Comparison of ENCODE assay signal across 16 cellular contexts in genomic region chr3:134598813-134599563, GRCh38. TPM values are rescaled to one million over a fixed set of nuclear protein-coding genes. Genes with fewer than 3 reads are reported as not detected.
"Had no signal": no experiment of that assay in that cellular context is flagged by ENCODE, and none has a peak within 500 bp of the region (broad histone marks: within the 10 kb centered on the region; RNA-seq: fewer than 3 reads in every experiment).

No MANE protein-coding gene starts in this region.

- H3K36me3 Mint-ChIP-seq: activated naive CD4-positive, alpha-beta T cell treated with anti-CD3 and anti-CD28 coated beads, Interleukin-2, amount 50 U/mL, for 72 hours; naive B cell; WTC11 had no signal

- H3K4me3 ChIP-seq: heart left ventricle, transverse colon had no signal

- H3K9me3 Mint-ChIP-seq: activated naive CD4-positive, alpha-beta T cell treated with anti-CD3 and anti-CD28 coated beads, Interleukin-2, amount 50 U/mL, for 72 hours; naive B cell; T-helper 1 cell treated with Interleukin-12 subunit alpha and Interleukin-12 subunit beta and Interleukin-4 antibody, amounts not matched to agents 30 μg/mL and 1 μg/mL, for 36 hours; WTC11 had no signal

- DNase-seq: activated CD4-positive, alpha-beta T cell treated with anti-CD3 and anti-CD28 coated beads, Interleukin-2, amount 50 U/mL, for 1 hour; activated T-cell treated with anti-CD3 and anti-CD28 coated beads for 4 hours; foreskin melanocyte; heart left ventricle; kidney; left ventricle myocardium superior; naive B cell; right cardiac atrium; SK-N-SH; small intestine; transverse colon had no signal

- H3K4me2 ChIP-seq: SK-N-SH had no signal

- H3K36me3 ChIP-seq: heart left ventricle, transverse colon had no signal

- H3K9me3 ChIP-seq: heart left ventricle, SK-N-SH, transverse colon had no signal

- H3K4me3 Mint-ChIP-seq: naive B cell; T-helper 1 cell treated with Interleukin-12 subunit alpha and Interleukin-12 subunit beta and Interleukin-4 antibody, amounts not matched to agents 30 μg/mL and 1 μg/mL, for 36 hours; WTC11 had no signal

- H3K27ac Mint-ChIP-seq: activated naive CD4-positive, alpha-beta T cell treated with anti-CD3 and anti-CD28 coated beads, Interleukin-2, amount 50 U/mL, for 72 hours; T-helper 1 cell treated with Interleukin-12 subunit alpha and Interleukin-12 subunit beta and Interleukin-4 antibody, amounts not matched to agents 30 μg/mL and 1 μg/mL, for 36 hours; WTC11 had no signal

- ATAC-seq: activated naive CD4-positive, alpha-beta T cell treated with anti-CD3 and anti-CD28 coated beads, Interleukin-2, amount 50 U/mL, for 72 hours; heart left ventricle; left ventricle myocardium superior; right cardiac atrium; WTC11 had no signal

- H3K27ac ChIP-seq: heart left ventricle, transverse colon had no signal

- H3K9ac ChIP-seq: SK-N-SH had no signal

- H3K27me3 ChIP-seq: heart left ventricle, transverse colon had no signal

- FAIRE-seq: kidney, small intestine had no signal

RNA-seq across cellular contexts. Expression of gene KY, which starts 51.8 kb away (rescaled TPM):
- total RNA-seq: activated CD8-positive, alpha-beta memory T cell treated with anti-CD3 and anti-CD28 coated beads for 36 hours; activated naive CD4-positive, alpha-beta T cell treated with anti-CD3 and anti-CD28 coated beads, Interleukin-2, amount 50 U/mL, for 72 hours; dermis microvascular lymphatic vessel endothelial cell; WTC11 had no signal
